8 cellular contexts compared by ENCODE assay signal in genomic region chr21:36156339-36156814, GRCh38. TPM values are rescaled to one million over a fixed set of nuclear protein-coding genes. Genes with fewer than 3 reads are reported as not detected.
A peak's percentile ranks its signal among the peaks of the same experiment; 100 is the strongest.
DNase-seq lines count a peak whose midpoint lies in the region; ATAC-seq, FAIRE-seq and TF ChIP-seq lines count a peak whose summit lies in the region.

No MANE protein-coding gene starts in this region.

- DNase-seq in GM12891 (ENCODE audit: insufficient read length, low spot score) (peak; percentile 97), NCI-H1436 treated with DMSO at 0.1 percent for 48 hours (lab: John Stamatoyannopoulos, UW) (peak; percentile 88), T follicular helper cell (ENCODE audit: low read depth) (peak; percentile 100), heart left ventricle (peak; percentile 99 to 100 (median 100)), pons (ENCODE audit: low spot score) (peak; percentile 99), type B pancreatic cell (ENCODE audit: extremely low spot score, unreplicated experiment) (peak; percentile 100)

- H3K27me3 Mint-ChIP-seq in type B pancreatic cell: peaks cover 14% of the 10 kb centered on the region

- no peaks in the 10 kb centered on the region for H3K27me3 ChIP-seq in heart left ventricle

- peaks cover 14% of the 10 kb centered on the region for H3K4me1 Mint-ChIP-seq in type B pancreatic cell (ENCODE audit: unreplicated experiment)

- peaks cover 0 to 5% (median 0%) of the 10 kb centered on the region in 12 donors for H3K9me3 ChIP-seq in heart left ventricle

- intact Hi-C loops in heart left ventricle (cut with DNase I): loop anchor here in 6 of 10 donors (1.0 to 10.0 kb wide), 7 partner anchors 30 to 166 kb away; partner anchors contain the start of gene MORC3 (in 3 of the 6)

- H3K27ac ChIP-seq in adipose tissue (ENCODE audit: low read depth, low read length) (peak overlapping the region; percentile 11), heart left ventricle (peak overlapping the region; percentile 71 to 94 (median 90))

- H3K36me3 Mint-ChIP-seq in type B pancreatic cell: no peaks in the 10 kb centered on the region

- peak overlapping the region; percentile 86 for H3K4me3 Mint-ChIP-seq in type B pancreatic cell

- H3K9me3 Mint-ChIP-seq in type B pancreatic cell: no peaks in the 10 kb centered on the region

- TF ChIP-seq CTCF in heart left ventricle (IDR thresholded peaks at IDR 0.05) (no peak), type B pancreatic cell (conservative IDR thresholded peaks at IDR 0.05) (no peak)

- H3K4me1 ChIP-seq in heart left ventricle: peaks cover 0 to 34% (median 13%) of the 10 kb centered on the region in 12 donors

- FAIRE-seq in GM12891 (lab: Jason Lieb, UNC): peak; percentile 98

- ATAC-seq in HG02870 (IDR thresholded peaks at IDR 0.05; ENCODE audit: unreplicated experiment) (peak; percentile 81), heart left ventricle (peak; percentile 95 to 98 (median 96))

- peak overlapping the region; percentile 87 to 99 (median 96) for H3K4me3 ChIP-seq in heart left ventricle

- no peak for TF ChIP-seq POLR2A in GM12891 (IDR thresholded peaks at IDR 0.05; ENCODE audit: low read depth, low read length)
- TF ChIP-seq POLR2A in heart left ventricle (IDR thresholded peaks at IDR 0.05): no peak

- H3K27ac Mint-ChIP-seq in type B pancreatic cell: peak overlapping the region; percentile 87

- H3K36me3 ChIP-seq in heart left ventricle: no peaks in the 10 kb centered on the region

- 0 to 1% (median 1%) methylated on average over 28 to 43 of the region's 43 CpGs for WGBS in adipose tissue, 3 donors
- WGBS in heart left ventricle, 4 donors: 0 to 1% (median 0%) methylated on average over 8 to 43 of the region's 43 CpGs

TF ChIP-seq in GM12891, 5 proteins besides CTCF, POLR2A, EP300 and RAD21:
- no peak for TF ChIP-seq PAX5 (IDR thresholded peaks at IDR 0.05; ENCODE audit: insufficient read depth, low read length, severe bottlenecking)
- TF ChIP-seq TAF1 (IDR thresholded peaks at IDR 0.05; ENCODE audit: low read depth, low read length): no peak
- TF ChIP-seq SPI1 (IDR thresholded peaks at IDR 0.05; ENCODE audit: low read depth, low read length): no peak
- TF ChIP-seq POU2F2 (IDR thresholded peaks at IDR 0.05; ENCODE audit: low read depth, low read length): no peak
- no peak for TF ChIP-seq POLR2AphosphoS5 (IDR thresholded peaks at IDR 0.05; ENCODE audit: low read depth, low read length)
TF ChIP-seq in GM12891: peak in this region for 0.

RNA-seq across cellular contexts. Expression of gene DOP1B, which starts 0.2 kb away (rescaled TPM):
- 1.5 TPM for polyA plus RNA-seq in GM12891 (2012; ENCODE audit: low read depth, missing spikeins)
- 1 to 10 TPM; 1.7 to 4.4 (median 2.0) TPM for polyA plus RNA-seq in adipose tissue
- total RNA-seq in heart left ventricle: 10 to 100 TPM; 10.6 to 26.5 (median 15.5) TPM
- polyA plus RNA-seq in heart left ventricle: 1 to 10 TPM; 5.1 to 6.1 TPM
- 26.5 and 29.9 TPM in 2 replicates for total RNA-seq in type B pancreatic cell (ENCODE audit: low replicate concordance)

RNA-seq across cellular contexts. Expression of gene CBR3, which starts 21.5 kb away (rescaled TPM):
- polyA plus RNA-seq in GM12891 (2012; ENCODE audit: low read depth, missing spikeins): 0.77 TPM
- 10 to 100 TPM in 2 of 3 donors, 1 to 10 TPM in 1; 1.6 to 28.8 (median 21.3) TPM for polyA plus RNA-seq in adipose tissue
- total RNA-seq in heart left ventricle: 1 to 10 TPM; 1.4 to 5.5 (median 2.9) TPM
- polyA plus RNA-seq in heart left ventricle: 1 to 10 TPM; 2.7 to 4.2 TPM
- total RNA-seq in type B pancreatic cell (ENCODE audit: low replicate concordance): 1.0 and 1.6 TPM in 2 replicates

Comparison
In these comparisons a context has a peak if more than half of its experiments do, and no peak if none do; other contexts are left out.
1. Peak in every context shown above with its lines: DNase-seq, ATAC-seq, H3K4me3 ChIP-seq and H3K27ac ChIP-seq.